Comparison of ENCODE assay signal across 19 cellular contexts in genomic region chr4:36854554-36854953, GRCh38.
DNase-seq lines count a peak whose midpoint lies in the region; ATAC-seq lines count a peak whose summit lies in the region.
"Had no signal": no experiment of that assay in that cellular context is flagged by ENCODE, and none has a peak within 500 bp of the region (broad histone marks: within the 10 kb centered on the region; RNA-seq: fewer than 3 reads in every experiment).

No MANE protein-coding gene starts in this region.

- DNase-seq in SIG-M5 (lab: John Stamatoyannopoulos, UW) (no peak), SJCRH30 (no peak), NCI-H526 treated with DMSO at 0.1 percent for 48 hours (lab: John Stamatoyannopoulos, UW) (no peak)
- DNase-seq in activated effector memory CD4-positive, alpha-beta T cell treated with Interleukin-2 at 50 U/mL for 16 hours = no peak
- DNase-seq: CD4-positive, CD25-positive, alpha-beta regulatory T cell; cortex of kidney; mesenchymal stem cell; NCI-H1105 treated with DMSO at 0.1 percent for 48 hours; NCI-H69; psoas muscle; stimulated activated CD8-positive, alpha-beta memory T cell treated with anti-CD3 and anti-CD28 coated beads, Interleukin-4, amount 100 ng/mL, for 48 hours; substantia nigra had no signal

- H3K9me3 ChIP-seq in SJCRH30 (replicated peaks) = no peaks in the 10 kb centered on the region

- no peaks in the 10 kb centered on the region for H3K36me3 ChIP-seq in SJCRH30

- H3K27ac ChIP-seq in SJCRH30 = no peak overlapping the region
- H3K27ac ChIP-seq: psoas muscle, SK-N-MC had no signal

- H3K4me3 ChIP-seq in SJCRH30 = no peak overlapping the region
- H3K4me3 ChIP-seq: psoas muscle, SK-N-MC, smooth muscle cell had no signal

- H3K4me1 ChIP-seq in SJCRH30 = no peaks in the 10 kb centered on the region
- H3K4me1 ChIP-seq: psoas muscle had no signal

- H3K27me3 ChIP-seq in SJCRH30 = no peaks in the 10 kb centered on the region

- ATAC-seq in GM18511 (IDR thresholded peaks at IDR 0.05; ENCODE audit: unreplicated experiment) (peak; percentile 94), GM21367 (IDR thresholded peaks at IDR 0.05; ENCODE audit: unreplicated experiment) (peak; percentile 90), HG02884 (IDR thresholded peaks at IDR 0.05; ENCODE audit: unreplicated experiment) (peak; percentile 84), HG03558 (IDR thresholded peaks at IDR 0.05; ENCODE audit: extremely low read depth, unreplicated experiment) (peak; percentile 93)
- ATAC-seq: natural killer cell treated with Interleukin-12 subunit alpha and Interleukin-12 subunit beta and Interleukin-15 and Interleukin-18, amount 100 ng/mL, for 72 hours; psoas muscle had no signal
